Comparison of ENCODE assay signal across 8 cellular contexts in the genomic region with DNA sequence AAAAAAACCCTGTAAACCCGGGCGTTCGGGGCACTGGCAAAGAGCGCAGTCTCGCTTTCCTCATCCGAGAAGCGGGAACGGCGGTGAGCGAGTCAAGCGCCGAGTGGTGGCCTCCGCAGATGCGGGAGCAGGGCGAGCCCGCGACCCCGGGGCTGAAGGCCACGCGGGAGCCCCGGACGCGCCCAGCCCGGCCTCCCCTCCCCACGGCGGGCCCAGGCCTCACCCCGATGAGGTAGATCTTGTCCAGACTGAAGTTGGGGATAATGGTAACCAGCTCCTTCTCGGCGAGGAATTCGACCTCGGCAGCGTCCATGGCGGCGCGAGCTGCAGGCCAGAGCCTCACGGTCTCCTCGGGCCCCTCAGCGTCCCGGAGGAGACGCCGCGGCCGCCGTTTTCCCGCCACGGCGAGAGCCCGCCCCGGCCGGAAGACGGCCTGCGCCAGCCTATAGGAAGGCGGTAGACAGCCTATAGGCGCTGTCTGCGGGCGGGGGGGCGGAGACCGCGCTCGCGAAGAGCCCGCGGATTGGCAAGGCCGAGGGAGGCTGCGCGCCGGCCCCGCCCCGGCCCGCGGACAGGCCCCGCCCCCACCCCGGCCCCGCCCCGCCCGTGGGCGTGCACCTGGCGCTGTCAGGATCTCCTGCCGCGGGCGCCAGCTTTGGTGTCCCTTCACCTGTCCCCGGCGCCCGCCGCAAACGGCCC. TPM values are rescaled to one million over a fixed set of nuclear protein-coding genes. Genes with fewer than 3 reads are reported as not detected.
DNase-seq lines count a peak whose midpoint lies in the region; ATAC-seq, FAIRE-seq and TF ChIP-seq lines count a peak whose summit lies in the region.

A gene (minus strand): TSS at position 369 of the 699 bp plus-strand sequence. CDS start 56 bp downstream, at position 313.

- H3K4me3 ChIP-seq in kidney (ENCODE audit: low read length in 2 of 2): peak within 1 kb of the TSS; percentile 56 to 59

- ATAC-seq in GM18909 (IDR thresholded peaks at IDR 0.05; ENCODE audit: poor library complexity, unreplicated experiment) (peak; percentile 91), HG03139 (IDR thresholded peaks at IDR 0.05; ENCODE audit: unreplicated experiment) (peak; percentile 83)
- peak; percentile 100 for ATAC-seq in activated CD4-positive, CD25-positive, alpha-beta regulatory T cell treated with anti-CD3 and anti-CD28 coated beads, Interleukin-2, amount 50 U/mL, for 24 hours

- intact Hi-C loops in kidney (cut with DNase I): no loop called here

- DNase-seq in AG08395 (ENCODE audit: low spot score) (peak; percentile 99), NCI-H446 treated with DMSO at 0.1 percent for 48 hours (lab: John Stamatoyannopoulos, UW) (peak; percentile 69), cerebellar cortex (ENCODE audit: low spot score) (peak; percentile 88), kidney (peak; percentile 96)
- DNase-seq in stimulated activated CD4-positive, alpha-beta T cell treated with anti-CD3 and anti-CD28 coated beads, Interleukin-15, amount 100 ng/mL, for 1 hour (ENCODE audit: low read depth in 1 of 2, low spot score in 1 of 2): peak; percentile 84 to 88

- no peak for FAIRE-seq in kidney (lab: Jason Lieb, UNC)

- H3K36me3 ChIP-seq in kidney (ENCODE audit: control insufficient read depth in 1 of 2, insufficient read depth in 2 of 2, low read length in 2 of 2): no peaks in the 10 kb centered on the region

- TF ChIP-seq CTCF in kidney (IDR thresholded peaks at IDR 0.05; ENCODE audit: borderline replicate concordance, extremely low read depth, insufficient read depth): no peak

- H3K4me1 ChIP-seq in kidney (ENCODE audit: control insufficient read depth in 1 of 2, insufficient read depth in 1 of 2, low read depth in 1 of 2, low read length in 2 of 2): peaks cover 0 to 2% of the 10 kb centered on the region in 2 donors

- H3K9ac ChIP-seq in kidney (ENCODE audit: low read length in 2 of 2): no peak within 1 kb of the TSS

- no peaks in the 10 kb centered on the region for H3K9me3 ChIP-seq in kidney (ENCODE audit: control insufficient read depth in 1 of 2, low read length in 2 of 2)

- H3K27ac ChIP-seq in kidney (ENCODE audit: low read depth in 2 of 2, low read length in 2 of 2): no peak within 1 kb of the TSS

RNA-seq across cellular contexts. Expression of the gene that starts here (rescaled TPM):
- 0.88 TPM for total RNA-seq in kidney
- 0.97 TPM for polyA plus RNA-seq in kidney (ENCODE audit: insufficient read depth, low read depth, low replicate concordance)

Comparison
In these comparisons a context has a peak if more than half of its experiments do, and no peak if none do; other contexts are left out.
1. Peak in DNase-seq and H3K4me3 ChIP-seq in kidney; RNA of the gene not detected or under 1 TPM.